25 cellular contexts compared by ENCODE assay signal in the genomic region with DNA sequence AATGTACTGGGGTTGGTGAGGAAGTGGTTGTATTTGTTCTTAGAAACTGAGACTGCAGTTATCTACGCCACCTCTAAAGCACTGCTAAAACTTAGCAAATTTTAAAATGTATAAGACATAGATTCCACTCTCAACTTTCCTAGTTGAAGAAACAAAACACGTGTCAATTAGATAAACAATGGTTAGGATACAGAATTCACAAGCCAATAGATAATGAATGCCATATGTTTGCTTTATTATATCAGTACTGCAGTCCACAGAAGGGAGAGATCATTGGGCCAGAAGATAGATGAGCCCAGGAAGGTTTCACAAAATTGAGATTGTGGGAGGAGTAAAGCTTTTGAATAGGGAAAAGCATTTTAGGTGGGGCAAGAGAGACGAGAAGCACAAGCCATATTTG. TPM values are rescaled to one million over a fixed set of nuclear protein-coding genes. Genes with fewer than 3 reads are reported as not detected.
"Had no signal": no experiment of that assay in that cellular context is flagged by ENCODE, and none has a peak within 500 bp of the region (broad histone marks: within the 10 kb centered on the region; RNA-seq: fewer than 3 reads in every experiment).

No MANE protein-coding gene starts in this region.

- H3K27ac Mint-ChIP-seq: activated CD4-positive, alpha-beta T cell treated with anti-CD3 and anti-CD28 coated beads for 36 hours; activated naive CD4-positive, alpha-beta T cell treated with anti-CD3 and anti-CD28 coated beads, Interleukin-2, amount 10 ng/mL, durations not matched to agents 7 days and 5 days had no signal

- DNase-seq: activated CD4-positive, alpha-beta T cell treated with anti-CD3 and anti-CD28 coated beads for 36 hours; activated CD4-positive, CD25-positive, alpha-beta regulatory T cell; activated CD8-positive, alpha-beta memory T cell treated with anti-CD3 and anti-CD28 coated beads for 24 hours; activated CD8-positive, alpha-beta memory T cell treated with anti-CD3 and anti-CD28 coated beads, Interleukin-2, amount 50 U/mL, for 48 hours; activated effector memory CD4-positive, alpha-beta T cell treated with anti-CD3 and anti-CD28 coated beads, Interleukin-2, amount 50 U/mL, for 16 hours; activated naive CD4-positive, alpha-beta T cell treated with anti-CD3 and anti-CD28 coated beads, Interleukin-2, amount 10 ng/mL, durations not matched to agents 7 days and 5 days; adrenal gland; aorta; body of pancreas; cerebellar nuclear complex; dorsolateral prefrontal cortex; effector memory CD4-positive, alpha-beta T cell; foreskin melanocyte; heart right ventricle; mesenchymal stem cell; naive thymus-derived CD8-positive, alpha-beta T cell; occipital lobe; right cardiac atrium; spleen; stimulated activated naive CD4-positive, alpha-beta T cell treated with Interleukin-2 at 50 U/mL for 16 hours had no signal

- H3K27me3 Mint-ChIP-seq: activated CD4-positive, alpha-beta T cell treated with anti-CD3 and anti-CD28 coated beads for 36 hours; activated naive CD4-positive, alpha-beta T cell treated with anti-CD3 and anti-CD28 coated beads, Interleukin-2, amount 10 ng/mL, durations not matched to agents 7 days and 5 days; naive thymus-derived CD8-positive, alpha-beta T cell had no signal

- H3K9me3 Mint-ChIP-seq: activated naive CD4-positive, alpha-beta T cell treated with anti-CD3 and anti-CD28 coated beads, Interleukin-2, amount 10 ng/mL, durations not matched to agents 7 days and 5 days; naive thymus-derived CD8-positive, alpha-beta T cell; neural crest cell had no signal

- H3K4me3 ChIP-seq: adrenal gland, body of pancreas, coronary artery, dorsolateral prefrontal cortex, heart right ventricle, spleen, tibial nerve had no signal

- H3K4me3 Mint-ChIP-seq: activated CD4-positive, alpha-beta T cell treated with anti-CD3 and anti-CD28 coated beads for 36 hours; activated naive CD4-positive, alpha-beta T cell treated with anti-CD3 and anti-CD28 coated beads, Interleukin-2, amount 10 ng/mL, durations not matched to agents 7 days and 5 days; naive thymus-derived CD8-positive, alpha-beta T cell; neural crest cell had no signal

- H3K4me1 Mint-ChIP-seq: activated CD4-positive, alpha-beta T cell treated with anti-CD3 and anti-CD28 coated beads for 36 hours; neural crest cell had no signal

- ATAC-seq: activated CD4-positive, alpha-beta T cell treated with anti-CD3 and anti-CD28 coated beads for 36 hours; body of pancreas; heart right ventricle; naive thymus-derived CD8-positive, alpha-beta T cell; right cardiac atrium; SK-N-SH treated with all-trans-retinoic acid at 6 μM for 48 hours had no signal

RNA-seq across cellular contexts. Expression of a gene that starts 32.0 kb away (rescaled TPM):
- total RNA-seq: epithelial cell of proximal tubule had no signal
